ENCODE assay signal across 1 cellular context in the genomic region with DNA sequence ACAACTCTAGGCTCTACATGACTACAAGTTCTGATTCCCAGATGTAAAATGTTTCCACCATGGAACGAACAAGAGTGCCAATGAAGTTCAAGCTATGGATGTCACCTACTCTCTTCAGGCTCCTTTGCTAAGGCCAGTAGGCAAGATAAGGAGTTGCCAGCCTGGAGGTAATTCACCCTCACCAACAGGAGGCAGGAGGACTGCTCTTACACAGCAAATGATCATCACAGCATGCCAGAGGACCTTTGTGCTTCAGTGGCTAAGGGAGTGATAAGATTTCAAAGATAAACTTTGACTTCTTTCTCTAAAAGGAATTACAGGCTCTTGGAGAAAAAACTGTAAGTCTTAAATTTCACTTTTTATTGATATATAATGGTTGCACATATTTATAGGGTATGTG.
TF ChIP-seq lines count a peak whose summit lies in the region.

No MANE protein-coding gene starts in this region.

TF ChIP-seq in GM23338, 12 proteins besides CTCF, POLR2A, EP300 and RAD21:
- TF ChIP-seq, protein P1, sequence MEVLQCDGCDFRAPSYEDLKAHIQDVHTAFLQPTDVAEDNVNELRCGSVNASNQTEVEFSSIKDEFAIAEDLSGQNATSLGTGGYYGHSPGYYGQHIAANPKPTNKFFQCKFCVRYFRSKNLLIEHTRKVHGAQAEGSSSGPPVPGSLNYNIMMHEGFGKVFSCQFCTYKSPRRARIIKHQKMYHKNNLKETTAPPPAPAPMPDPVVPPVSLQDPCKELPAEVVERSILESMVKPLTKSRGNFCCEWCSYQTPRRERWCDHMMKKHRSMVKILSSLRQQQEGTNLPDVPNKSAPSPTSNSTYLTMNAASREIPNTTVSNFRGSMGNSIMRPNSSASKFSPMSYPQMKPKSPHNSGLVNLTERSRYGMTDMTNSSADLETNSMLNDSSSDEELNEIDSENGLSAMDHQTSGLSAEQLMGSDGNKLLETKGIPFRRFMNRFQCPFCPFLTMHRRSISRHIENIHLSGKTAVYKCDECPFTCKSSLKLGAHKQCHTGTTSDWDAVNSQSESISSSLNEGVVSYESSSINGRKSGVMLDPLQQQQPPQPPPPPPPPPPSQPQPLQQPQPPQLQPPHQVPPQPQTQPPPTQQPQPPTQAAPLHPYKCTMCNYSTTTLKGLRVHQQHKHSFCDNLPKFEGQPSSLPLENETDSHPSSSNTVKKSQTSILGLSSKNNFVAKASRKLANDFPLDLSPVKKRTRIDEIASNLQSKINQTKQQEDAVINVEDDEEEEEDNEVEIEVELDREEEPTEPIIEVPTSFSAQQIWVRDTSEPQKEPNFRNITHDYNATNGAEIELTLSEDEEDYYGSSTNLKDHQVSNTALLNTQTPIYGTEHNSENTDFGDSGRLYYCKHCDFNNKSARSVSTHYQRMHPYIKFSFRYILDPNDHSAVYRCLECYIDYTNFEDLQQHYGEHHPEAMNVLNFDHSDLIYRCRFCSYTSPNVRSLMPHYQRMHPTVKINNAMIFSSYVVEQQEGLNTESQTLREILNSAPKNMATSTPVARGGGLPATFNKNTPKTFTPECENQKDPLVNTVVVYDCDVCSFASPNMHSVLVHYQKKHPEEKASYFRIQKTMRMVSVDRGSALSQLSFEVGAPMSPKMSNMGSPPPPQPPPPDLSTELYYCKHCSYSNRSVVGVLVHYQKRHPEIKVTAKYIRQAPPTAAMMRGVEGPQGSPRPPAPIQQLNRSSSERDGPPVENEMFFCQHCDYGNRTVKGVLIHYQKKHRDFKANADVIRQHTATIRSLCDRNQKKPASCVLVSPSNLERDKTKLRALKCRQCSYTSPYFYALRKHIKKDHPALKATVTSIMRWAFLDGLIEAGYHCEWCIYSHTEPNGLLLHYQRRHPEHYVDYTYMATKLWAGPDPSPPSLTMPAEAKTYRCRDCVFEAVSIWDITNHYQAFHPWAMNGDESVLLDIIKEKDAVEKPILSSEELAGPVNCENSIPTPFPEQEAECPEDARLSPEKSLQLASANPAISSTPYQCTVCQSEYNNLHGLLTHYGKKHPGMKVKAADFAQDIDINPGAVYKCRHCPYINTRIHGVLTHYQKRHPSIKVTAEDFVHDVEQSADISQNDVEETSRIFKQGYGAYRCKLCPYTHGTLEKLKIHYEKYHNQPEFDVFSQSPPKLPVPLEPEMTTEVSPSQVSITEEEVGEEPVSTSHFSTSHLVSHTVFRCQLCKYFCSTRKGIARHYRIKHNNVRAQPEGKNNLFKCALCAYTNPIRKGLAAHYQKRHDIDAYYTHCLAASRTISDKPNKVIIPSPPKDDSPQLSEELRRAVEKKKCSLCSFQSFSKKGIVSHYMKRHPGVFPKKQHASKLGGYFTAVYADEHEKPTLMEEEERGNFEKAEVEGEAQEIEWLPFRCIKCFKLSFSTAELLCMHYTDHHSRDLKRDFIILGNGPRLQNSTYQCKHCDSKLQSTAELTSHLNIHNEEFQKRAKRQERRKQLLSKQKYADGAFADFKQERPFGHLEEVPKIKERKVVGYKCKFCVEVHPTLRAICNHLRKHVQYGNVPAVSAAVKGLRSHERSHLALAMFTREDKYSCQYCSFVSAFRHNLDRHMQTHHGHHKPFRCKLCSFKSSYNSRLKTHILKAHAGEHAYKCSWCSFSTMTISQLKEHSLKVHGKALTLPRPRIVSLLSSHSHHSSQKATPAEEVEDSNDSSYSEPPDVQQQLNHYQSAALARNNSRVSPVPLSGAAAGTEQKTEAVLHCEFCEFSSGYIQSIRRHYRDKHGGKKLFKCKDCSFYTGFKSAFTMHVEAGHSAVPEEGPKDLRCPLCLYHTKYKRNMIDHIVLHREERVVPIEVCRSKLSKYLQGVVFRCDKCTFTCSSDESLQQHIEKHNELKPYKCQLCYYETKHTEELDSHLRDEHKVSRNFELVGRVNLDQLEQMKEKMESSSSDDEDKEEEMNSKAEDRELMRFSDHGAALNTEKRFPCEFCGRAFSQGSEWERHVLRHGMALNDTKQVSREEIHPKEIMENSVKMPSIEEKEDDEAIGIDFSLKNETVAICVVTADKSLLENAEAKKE (CRISPR knock-in tag; IDR thresholded peaks at IDR 0.05): no peak
- TF ChIP-seq CREB1 (CRISPR knock-in tag; IDR thresholded peaks at IDR 0.05; ENCODE audit: low read depth) (no peak), ZNF114 (CRISPR knock-in tag; IDR thresholded peaks at IDR 0.05) (no peak), EZH2phosphoT487 (IDR thresholded peaks at IDR 0.05; ENCODE audit: unreplicated experiment) (no peak), STAT1 (IDR thresholded peaks at IDR 0.05; ENCODE audit: unreplicated experiment) (no peak), JUNB (IDR thresholded peaks at IDR 0.05; ENCODE audit: unreplicated experiment) (no peak), EZH2 (IDR thresholded peaks at IDR 0.05; ENCODE audit: low read depth, unreplicated experiment) (no peak)
- TF ChIP-seq, protein P2, sequence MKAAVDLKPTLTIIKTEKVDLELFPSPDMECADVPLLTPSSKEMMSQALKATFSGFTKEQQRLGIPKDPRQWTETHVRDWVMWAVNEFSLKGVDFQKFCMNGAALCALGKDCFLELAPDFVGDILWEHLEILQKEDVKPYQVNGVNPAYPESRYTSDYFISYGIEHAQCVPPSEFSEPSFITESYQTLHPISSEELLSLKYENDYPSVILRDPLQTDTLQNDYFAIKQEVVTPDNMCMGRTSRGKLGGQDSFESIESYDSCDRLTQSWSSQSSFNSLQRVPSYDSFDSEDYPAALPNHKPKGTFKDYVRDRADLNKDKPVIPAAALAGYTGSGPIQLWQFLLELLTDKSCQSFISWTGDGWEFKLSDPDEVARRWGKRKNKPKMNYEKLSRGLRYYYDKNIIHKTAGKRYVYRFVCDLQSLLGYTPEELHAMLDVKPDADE (IDR thresholded peaks at IDR 0.05): no peak
- TF ChIP-seq, protein P3, sequence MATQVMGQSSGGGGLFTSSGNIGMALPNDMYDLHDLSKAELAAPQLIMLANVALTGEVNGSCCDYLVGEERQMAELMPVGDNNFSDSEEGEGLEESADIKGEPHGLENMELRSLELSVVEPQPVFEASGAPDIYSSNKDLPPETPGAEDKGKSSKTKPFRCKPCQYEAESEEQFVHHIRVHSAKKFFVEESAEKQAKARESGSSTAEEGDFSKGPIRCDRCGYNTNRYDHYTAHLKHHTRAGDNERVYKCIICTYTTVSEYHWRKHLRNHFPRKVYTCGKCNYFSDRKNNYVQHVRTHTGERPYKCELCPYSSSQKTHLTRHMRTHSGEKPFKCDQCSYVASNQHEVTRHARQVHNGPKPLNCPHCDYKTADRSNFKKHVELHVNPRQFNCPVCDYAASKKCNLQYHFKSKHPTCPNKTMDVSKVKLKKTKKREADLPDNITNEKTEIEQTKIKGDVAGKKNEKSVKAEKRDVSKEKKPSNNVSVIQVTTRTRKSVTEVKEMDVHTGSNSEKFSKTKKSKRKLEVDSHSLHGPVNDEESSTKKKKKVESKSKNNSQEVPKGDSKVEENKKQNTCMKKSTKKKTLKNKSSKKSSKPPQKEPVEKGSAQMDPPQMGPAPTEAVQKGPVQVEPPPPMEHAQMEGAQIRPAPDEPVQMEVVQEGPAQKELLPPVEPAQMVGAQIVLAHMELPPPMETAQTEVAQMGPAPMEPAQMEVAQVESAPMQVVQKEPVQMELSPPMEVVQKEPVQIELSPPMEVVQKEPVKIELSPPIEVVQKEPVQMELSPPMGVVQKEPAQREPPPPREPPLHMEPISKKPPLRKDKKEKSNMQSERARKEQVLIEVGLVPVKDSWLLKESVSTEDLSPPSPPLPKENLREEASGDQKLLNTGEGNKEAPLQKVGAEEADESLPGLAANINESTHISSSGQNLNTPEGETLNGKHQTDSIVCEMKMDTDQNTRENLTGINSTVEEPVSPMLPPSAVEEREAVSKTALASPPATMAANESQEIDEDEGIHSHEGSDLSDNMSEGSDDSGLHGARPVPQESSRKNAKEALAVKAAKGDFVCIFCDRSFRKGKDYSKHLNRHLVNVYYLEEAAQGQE (IDR thresholded peaks at IDR 0.05; ENCODE audit: unreplicated experiment): no peak
